Comparison of ENCODE assay signal across 11 cellular contexts in the genomic region with DNA sequence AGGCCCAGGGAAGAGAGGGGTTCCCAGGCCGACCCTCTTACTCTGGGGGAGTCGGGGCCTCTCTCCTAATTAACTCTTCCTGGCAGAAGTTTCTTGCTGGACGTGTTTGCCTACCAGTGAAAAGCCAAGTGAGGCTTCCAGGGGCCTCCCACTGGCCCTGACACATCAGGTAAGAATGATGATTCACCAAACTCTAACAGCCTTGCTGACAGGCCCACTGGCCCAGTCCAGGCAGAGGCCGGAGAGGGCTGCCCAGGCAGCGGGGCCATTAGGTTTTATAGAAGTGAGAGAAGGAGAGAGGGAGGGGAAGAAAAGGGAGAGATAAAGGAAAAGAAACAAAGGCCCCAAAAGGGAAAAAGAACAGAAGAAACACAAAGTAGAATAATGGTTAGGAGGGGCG. TPM values are rescaled to one million over a fixed set of nuclear protein-coding genes. Genes with fewer than 3 reads are reported as not detected.
DNase-seq lines count a peak whose midpoint lies in the region; ATAC-seq and TF ChIP-seq lines count a peak whose summit lies in the region.
"Had no signal": no experiment of that assay in that cellular context is flagged by ENCODE, and none has a peak within 500 bp of the region (broad histone marks: within the 10 kb centered on the region; RNA-seq: fewer than 3 reads in every experiment).

No MANE protein-coding gene starts in this region.

- H3K4me1 Mint-ChIP-seq in IgD-negative memory B cell, result peaks cover 0 to 5% (median 4%) of the 10 kb centered on the region in 3 donors
- peaks cover 4 to 7% (median 6%) of the 10 kb centered on the region in 4 donors for H3K4me1 Mint-ChIP-seq in naive thymus-derived CD8-positive, alpha-beta T cell

- DNase-seq in Caki2 (ENCODE audit: low read depth), result peak; percentile 66
- peak; percentile 76 for DNase-seq in astrocyte of the hippocampus (ENCODE audit: low read depth, low spot score)
- DNase-seq in naive thymus-derived CD8-positive, alpha-beta T cell, result no peak
- no peak for DNase-seq in stimulated activated CD4-positive, alpha-beta T cell treated with anti-CD3 and anti-CD28 coated beads, Interleukin-4, amount 100 ng/mL, for 24 hours
- no peak for DNase-seq in NCI-H524 (lab: John Stamatoyannopoulos, UW)
- DNase-seq in coronary artery (ENCODE audit: low spot score), result no peak
- DNase-seq: anterior cingulate cortex, GF-D8, NCI-H2081 had no signal

- no peaks in the 10 kb centered on the region for H3K27me3 Mint-ChIP-seq in IgD-negative memory B cell
- H3K27me3 Mint-ChIP-seq in naive thymus-derived CD8-positive, alpha-beta T cell, result peaks cover 0 to 21% (median 5%) of the 10 kb centered on the region in 5 donors

- peaks cover 0 to 3% (median 0%) of the 10 kb centered on the region in 3 donors for H3K9me3 Mint-ChIP-seq in IgD-negative memory B cell
- H3K9me3 Mint-ChIP-seq in naive thymus-derived CD8-positive, alpha-beta T cell, result no peaks in the 10 kb centered on the region

- ATAC-seq in naive thymus-derived CD8-positive, alpha-beta T cell, result no peak
- no peak for ATAC-seq in HG02678 (IDR thresholded peaks at IDR 0.05; ENCODE audit: unreplicated experiment)

- peak overlapping the region in 3 of 4 donors; percentile 43 to 91 (median 70) for H3K4me3 Mint-ChIP-seq in IgD-negative memory B cell
- peak overlapping the region; percentile 64 to 91 (median 80) for H3K4me3 Mint-ChIP-seq in naive thymus-derived CD8-positive, alpha-beta T cell

- POLR2A ChIA-PET in naive thymus-derived CD8-positive, alpha-beta T cell (lab: Charles Lee), result interaction anchor here (1.1 kb wide), 1 partner anchor 169 kb away, joined by 3 read pairs; a partner anchor contains a TSS

- H3K27ac ChIP-seq in coronary artery, result no peak overlapping the region

- no peak overlapping the region for H3K4me3 ChIP-seq in coronary artery

- in situ Hi-C loops in Caki2 (cut with HindIII; ENCODE audit: low pct_unique_long_range_greater_than_20kb, low sequenced_read_pairs), result no loop called here

- TF ChIP-seq CTCF in coronary artery (IDR thresholded peaks at IDR 0.05), result no peak

- peaks cover 2% of the 10 kb centered on the region for H3K36me3 Mint-ChIP-seq in IgD-negative memory B cell
- H3K36me3 Mint-ChIP-seq in naive thymus-derived CD8-positive, alpha-beta T cell, result no peaks in the 10 kb centered on the region

- H3K27ac Mint-ChIP-seq in IgD-negative memory B cell, result no peak overlapping the region
- peak overlapping the region in 6 of 10 donors; percentile 36 to 95 (median 68) for H3K27ac Mint-ChIP-seq in naive thymus-derived CD8-positive, alpha-beta T cell

RNA-seq across cellular contexts. Expression of a gene that starts 50.8 kb away (rescaled TPM):
- total RNA-seq in Caki2 (2014; rRNA removed; shearing (Covaris generic); ENCODE audit: low replicate concordance), result not detected in 2 replicates
- polyA plus RNA-seq in IgD-negative memory B cell, result not detected
- total RNA-seq in naive thymus-derived CD8-positive, alpha-beta T cell, result not detected
- not detected for polyA plus RNA-seq in naive thymus-derived CD8-positive, alpha-beta T cell

Comparison
In these comparisons a context has a peak if more than half of its experiments do, and no peak if none do; other contexts are left out.
1. DNase-seq: peak in Caki2 (single experiment) and astrocyte of the hippocampus (single experiment); none in naive thymus-derived CD8-positive, alpha-beta T cell (0 of 10), stimulated activated CD4-positive, alpha-beta T cell treated with anti-CD3 and anti-CD28 coated beads, Interleukin-4, amount 100 ng/mL, for 24 hours (single experiment), NCI-H524 (0 of 2) and coronary artery (single experiment).
2. H3K27ac Mint-ChIP-seq: peak in naive thymus-derived CD8-positive, alpha-beta T cell (6 of 10); none in IgD-negative memory B cell (0 of 3).